ENCODE assay signal across 20 cellular contexts in genomic region chrX:153728951-153729631, GRCh38. TPM values are rescaled to one million over a fixed set of nuclear protein-coding genes. Genes with fewer than 3 reads are reported as not detected.
"Had no signal": no experiment of that assay in that cellular context is flagged by ENCODE, and none has a peak within 500 bp of the region (broad histone marks: within the 10 kb centered on the region; RNA-seq: fewer than 3 reads in every experiment).

No MANE protein-coding gene starts in this region.

- H3K9me3 ChIP-seq: colonic mucosa, ovary, testis, tibial nerve had no signal

- H3K4me2 ChIP-seq: hepatocyte had no signal

- H3K36me3 ChIP-seq: colonic mucosa, ovary had no signal

- H3K4me3 ChIP-seq: colonic mucosa, hepatocyte, ovary, testis, tibial nerve had no signal

- ATAC-seq: foreskin keratinocyte; naive thymus-derived CD8-positive, alpha-beta T cell; right cardiac atrium; stimulated activated memory B cell treated with anti-CD40 and anti-IgM and Interleukin-4, amounts not matched to agents 10 μg/mL and 1 μg/mL and 100 μg/mL, for 72 hours; stimulated activated naive CD8-positive, alpha-beta T cell treated with anti-CD3 and anti-CD28 coated beads, Interleukin-15, amount 100 ng/mL, for 72 hours had no signal

- H3K27ac ChIP-seq: colonic mucosa, foreskin keratinocyte, hepatocyte, ovary, testis had no signal

- DNase-seq: cerebellar nuclear complex; colonic mucosa; effector CD4-positive, alpha-beta T cell; endodermal cell; erythroblast; foreskin keratinocyte; head of caudate nucleus; naive thymus-derived CD8-positive, alpha-beta T cell; ovary; stimulated activated CD4-positive, alpha-beta T cell treated with anti-CD3 and anti-CD28 coated beads, Interleukin-15, amount 100 ng/mL, for 24 hours; stimulated activated CD4-positive, alpha-beta T cell treated with anti-CD3 and anti-CD28 coated beads, Interleukin-1b, Interleukin-23, amount 100 ng/mL, for 48 hours; stimulated activated CD4-positive, alpha-beta T cell treated with anti-CD3 and anti-CD28 coated beads, Interleukin-4, amount 100 ng/mL, for 24 hours; stimulated activated naive CD8-positive, alpha-beta T cell treated with anti-CD3 and anti-CD28 coated beads, Interleukin-15, amount 100 ng/mL, for 72 hours; testis had no signal

- H3K27me3 ChIP-seq: colonic mucosa, foreskin keratinocyte, hepatocyte, ovary, testis, tibial nerve had no signal

- H3K4me1 ChIP-seq: testis had no signal

- H2AFZ ChIP-seq: hepatocyte had no signal

RNA-seq across cellular contexts. Expression of gene PLXNB3, which starts 35.0 kb away (rescaled TPM):
- polyA plus RNA-seq: naive thymus-derived CD8-positive, alpha-beta T cell had no signal

RNA-seq across cellular contexts. Expression of gene SRPK3, which starts 51.8 kb away (rescaled TPM):
- total RNA-seq: endodermal cell; naive thymus-derived CD8-positive, alpha-beta T cell had no signal
- polyA plus RNA-seq: liver; naive thymus-derived CD8-positive, alpha-beta T cell; neural cell had no signal
